In genomic region chr4:13647012-13647411, GRCh38 we compare ENCODE assay signal across 2 cellular contexts.
TF ChIP-seq lines count a peak whose summit lies in the region.

No MANE protein-coding gene starts in this region.

TF ChIP-seq in IMR-90, 13 proteins besides CTCF, POLR2A, EP300 and RAD21:
- no peak for TF ChIP-seq ELK1 (IDR thresholded peaks at IDR 0.05; ENCODE audit: borderline replicate concordance, low read depth, low read length)
- no peak for TF ChIP-seq MAFK (IDR thresholded peaks at IDR 0.05; ENCODE audit: low read depth, low read length)
- no peak for TF ChIP-seq MAZ (IDR thresholded peaks at IDR 0.05; ENCODE audit: borderline replicate concordance, low read depth, low read length)
- no peak for TF ChIP-seq USF2 (IDR thresholded peaks at IDR 0.05; ENCODE audit: low read depth, low read length)
- no peak for TF ChIP-seq RCOR1 (IDR thresholded peaks at IDR 0.05; ENCODE audit: insufficient replicate concordance, low read length)
- no peak for TF ChIP-seq RFX5 (IDR thresholded peaks at IDR 0.05; ENCODE audit: low read depth, low read length)
- no peak for TF ChIP-seq MXI1 (IDR thresholded peaks at IDR 0.05; ENCODE audit: borderline replicate concordance, low read depth, low read length)
- no peak for TF ChIP-seq CEBPB (IDR thresholded peaks at IDR 0.05; ENCODE audit: low read depth, low read length)
- TF ChIP-seq BHLHE40 (IDR thresholded peaks at IDR 0.05; ENCODE audit: low read depth, low read length), result no peak
- no peak for TF ChIP-seq SMC3 (IDR thresholded peaks at IDR 0.05; ENCODE audit: low read depth, low read length)
- no peak for TF ChIP-seq NFE2L2 (IDR thresholded peaks at IDR 0.05; ENCODE audit: low read depth, low read length)

TF ChIP-seq in GM12878, 131 proteins besides CTCF, POLR2A, EP300 and RAD21:
- TF ChIP-seq CREM (IDR thresholded peaks at IDR 0.05; ENCODE audit: low read depth), result no peak
- TF ChIP-seq SMARCA5 (IDR thresholded peaks at IDR 0.05), result no peak
- no peak for TF ChIP-seq SMAD1 (IDR thresholded peaks at IDR 0.05; ENCODE audit: low read depth, partially characterized antibody)
